17 cellular contexts compared by ENCODE assay signal in genomic region chrX:39886282-39886681, GRCh38.
DNase-seq lines count a peak whose midpoint lies in the region; ATAC-seq and TF ChIP-seq lines count a peak whose summit lies in the region.
"Had no signal": no experiment of that assay in that cellular context is flagged by ENCODE, and none has a peak within 500 bp of the region (broad histone marks: within the 10 kb centered on the region; RNA-seq: fewer than 3 reads in every experiment).

No MANE protein-coding gene starts in this region.

- H3K27ac ChIP-seq in WERI-Rb-1 (no peak overlapping the region; the same call in 1 of the 2 replicates), left lung (no peak overlapping the region), stomach (no peak overlapping the region)

- H3K27ac Mint-ChIP-seq in T-helper 17 cell = no peak overlapping the region

- TF ChIP-seq CTCF in WERI-Rb-1 (IDR thresholded peaks at IDR 0.05; ENCODE audit: low read depth, low read length) (no peak), left lung (IDR thresholded peaks at IDR 0.05) (no peak), stomach (IDR thresholded peaks at IDR 0.05) (no peak)

- H3K27me3 ChIP-seq in WERI-Rb-1 (ENCODE audit: insufficient read depth, low read depth, severe bottlenecking) (no peaks in the 10 kb centered on the region), left lung (no peaks in the 10 kb centered on the region), stomach (peaks cover 0 to 5% (median 0%) of the 10 kb centered on the region in 3 donors)

- TF ChIP-seq EP300 in stomach (IDR thresholded peaks at IDR 0.05) = no peak

- H3K4me3 Mint-ChIP-seq in T-helper 17 cell = no peak overlapping the region

- H3K36me3 ChIP-seq in WERI-Rb-1 (no peaks in the 10 kb centered on the region), left lung (no peaks in the 10 kb centered on the region), stomach (no peaks in the 10 kb centered on the region)

- 43 to 92% (median 63%) methylated on average over 2 to 3 of the region's 3 CpGs for WGBS in stomach, 5 donors

- no peaks in the 10 kb centered on the region for H3K36me3 Mint-ChIP-seq in T-helper 17 cell (ENCODE audit: low read depth)

- H3K4me1 ChIP-seq in left lung (no peaks in the 10 kb centered on the region), stomach (no peaks in the 10 kb centered on the region)

- DNase-seq in WERI-Rb-1 (peak; percentile 49), globus pallidus (ENCODE audit: low spot score) (peak; percentile 61), left lung (no peak), stomach (peak; percentile 40), 8988T (no peak), NCI-H69 (lab: John Stamatoyannopoulos, UW) (no peak), T-helper 17 cell (no peak)
- no peak for DNase-seq in activated CD4-positive, alpha-beta T cell treated with anti-CD3 and anti-CD28 coated beads for 48 hours
- DNase-seq: ACHN, AML-193, COR-L47, EL, NCI-H1092 treated with DMSO at 0.1 percent for 48 hours, NCI-H2081 treated with DMSO at 0.1 percent for 48 hours, NCI-H510A, SHP77 had no signal

- no peaks in the 10 kb centered on the region for H3K27me3 Mint-ChIP-seq in T-helper 17 cell

- no peak for TF ChIP-seq POLR2A in stomach (IDR thresholded peaks at IDR 0.05)

- ATAC-seq in left lung = peak; percentile 77
- no peak for ATAC-seq in T-helper 17 cell
- ATAC-seq: Panc1 had no signal

- H3K4me3 ChIP-seq in WERI-Rb-1 (ENCODE audit: low read depth, low read length) (no peak overlapping the region), left lung (no peak overlapping the region), stomach (no peak overlapping the region)

- H3K9me3 ChIP-seq in WERI-Rb-1 (ENCODE audit: severe bottlenecking) (peaks cover 2% of the 10 kb centered on the region), left lung (no peaks in the 10 kb centered on the region), stomach (peaks cover 0 to 13% (median 0%) of the 10 kb centered on the region in 4 donors), T-helper 17 cell (ENCODE audit: control insufficient read depth, low read length, poor library complexity, severe bottlenecking) (no peaks in the 10 kb centered on the region)

- peaks cover 3% of the 10 kb centered on the region for H3K4me1 Mint-ChIP-seq in T-helper 17 cell

- intact Hi-C loops in left lung (cut with DNase I) (no loop called here), stomach (cut with DNase I; ENCODE audit: low total_unique reads) (no loop called here)

Comparison
In these comparisons a context has a peak if more than half of its experiments do, and no peak if none do; other contexts are left out.
1. DNase-seq: peak in WERI-Rb-1 (single experiment), globus pallidus (single experiment) and stomach (single experiment); none in left lung (0 of 2), 8988T (single experiment), NCI-H69 (single experiment), T-helper 17 cell (0 of 3) and activated CD4-positive, alpha-beta T cell treated with anti-CD3 and anti-CD28 coated beads for 48 hours (single experiment).